ENCODE assay signal across 8 cellular contexts in genomic region chr9:135478858-135479468, GRCh38. TPM values are rescaled to one million over a fixed set of nuclear protein-coding genes. Genes with fewer than 3 reads are reported as not detected.
DNase-seq lines count a peak whose midpoint lies in the region; ATAC-seq, FAIRE-seq and TF ChIP-seq lines count a peak whose summit lies in the region.

No MANE protein-coding gene starts in this region.

- H3K27ac ChIP-seq in esophagus squamous epithelium (peak overlapping the region; percentile 8 to 86 (median 73)), mucosa of rectum (ENCODE audit: low read depth in 2 of 2, low read length in 2 of 2) (peak overlapping the region; percentile 61 to 74)

- no peak for FAIRE-seq in GM19239 (lab: Jason Lieb, UNC)

- peak overlapping the region; percentile 48 to 95 (median 72) for H3K4me3 ChIP-seq in esophagus squamous epithelium
- peak overlapping the region; percentile 54 to 60 for H3K4me3 ChIP-seq in mucosa of rectum (ENCODE audit: low read length in 2 of 2)

- WGBS in esophagus squamous epithelium, 2 donors: no CpG with 5 or more reads among the region's 62 CpGs

- H3K4me1 ChIP-seq in esophagus squamous epithelium (peaks cover 0 to 28% (median 13%) of the 10 kb centered on the region in 3 donors), mucosa of rectum (ENCODE audit: control insufficient read depth in 2 of 2, insufficient read depth in 2 of 2, low read length in 2 of 2) (peaks cover 8 to 11% of the 10 kb centered on the region in 2 donors)

- H3K36me3 ChIP-seq in esophagus squamous epithelium (peaks cover 0 to 8% (median 0%) of the 10 kb centered on the region in 3 donors), mucosa of rectum (ENCODE audit: control insufficient read depth in 2 of 2, insufficient read depth in 2 of 2, low read length in 2 of 2) (peaks cover 1 to 3% of the 10 kb centered on the region in 2 donors)

- no peak for TF ChIP-seq POLR2A in esophagus squamous epithelium (IDR thresholded peaks at IDR 0.05)

- H3K9ac ChIP-seq in mucosa of rectum (ENCODE audit: low read depth in 1 of 2, low read length in 2 of 2): peak overlapping the region; percentile 14 to 51

- no peaks in the 10 kb centered on the region for H3K9me3 ChIP-seq in esophagus squamous epithelium
- no peaks in the 10 kb centered on the region for H3K9me3 ChIP-seq in mucosa of rectum (ENCODE audit: control insufficient read depth in 2 of 2, low read length in 2 of 2)

- ATAC-seq in HG02970 (IDR thresholded peaks at IDR 0.05; ENCODE audit: low FRiP score, unreplicated experiment): no peak
- no peak for ATAC-seq in HG02884 (IDR thresholded peaks at IDR 0.05; ENCODE audit: unreplicated experiment)

- peak in 1 of 6 experiments; percentile 9 for TF ChIP-seq CTCF in esophagus squamous epithelium (IDR thresholded peaks at IDR 0.05)

- H3K27me3 ChIP-seq in esophagus squamous epithelium (no peaks in the 10 kb centered on the region), mucosa of rectum (ENCODE audit: control insufficient read depth in 2 of 2, insufficient read depth in 2 of 2, low read length in 2 of 2) (no peaks in the 10 kb centered on the region)

- peak; percentile 51 for DNase-seq in AG08396 (ENCODE audit: low spot score)
- DNase-seq in GM19239 (ENCODE audit: insufficient read length, low spot score): peak; percentile 27
- peak; percentile 39 for DNase-seq in UCSD-AML1 (lab: John Stamatoyannopoulos, UW; ENCODE audit: unreplicated experiment)
- DNase-seq in esophagus squamous epithelium (lab: John Stamatoyannopoulos, UW): no peak
- DNase-seq in stimulated activated naive CD4-positive, alpha-beta T cell treated with Interleukin-2 at 50 U/mL for 16 hours (lab: John Stamatoyannopoulos, UW): no peak

- intact Hi-C loops in esophagus squamous epithelium (cut with DNase I): no loop called here

RNA-seq across cellular contexts. Expression of gene PPP1R26, which starts 0.6 kb away (rescaled TPM):
- total RNA-seq in esophagus squamous epithelium: 10 to 100 TPM in 1 of 4 donors, 1 to 10 TPM in 3; 5.4 to 10.9 (median 8.3) TPM

RNA-seq across cellular contexts. Expression of gene MRPS2, which starts 21.5 kb away (rescaled TPM):
- total RNA-seq in esophagus squamous epithelium: 10 to 100 TPM; 18.2 to 39.5 (median 31.8) TPM

RNA-seq across cellular contexts. Expression of gene LCN1, which starts 42.3 kb away (rescaled TPM):
- total RNA-seq in esophagus squamous epithelium: not detected

Comparison
In these comparisons a context has a peak if more than half of its experiments do, and no peak if none do; other contexts are left out.
1. DNase-seq: peak in AG08396 (single experiment), GM19239 (single experiment) and UCSD-AML1 (single experiment); none in esophagus squamous epithelium (single experiment) and stimulated activated naive CD4-positive, alpha-beta T cell treated with Interleukin-2 at 50 U/mL for 16 hours (single experiment).